ENCODE assay signal across 8 cellular contexts in genomic region chr10:94963901-94964300, GRCh38. TPM values are rescaled to one million over a fixed set of nuclear protein-coding genes. Genes with fewer than 3 reads are reported as not detected.
A peak's percentile ranks its signal among the peaks of the same experiment; 100 is the strongest.
DNase-seq lines count a peak whose midpoint lies in the region; ATAC-seq and TF ChIP-seq lines count a peak whose summit lies in the region.

No MANE protein-coding gene starts in this region.

- no peak overlapping the region for H3K27ac ChIP-seq in colonic mucosa

- no peaks in the 10 kb centered on the region for H3K36me3 ChIP-seq in colonic mucosa

- intact Hi-C loops in colonic mucosa (cut with DNase I) = loop anchor here (10.0 kb wide), 1 partner anchor 401 kb away; no protein-coding TSS in a partner anchor

- H3K4me3 ChIP-seq in colonic mucosa = no peak overlapping the region

- H3K4me1 ChIP-seq in colonic mucosa = no peaks in the 10 kb centered on the region

- DNase-seq in DMS 273 (lab: John Stamatoyannopoulos, UW; ENCODE audit: unreplicated experiment) (peak; percentile 36), DMS 273 treated with DMSO at 0.1 percent for 48 hours (lab: John Stamatoyannopoulos, UW) (no peak), NCI-H460 (ENCODE audit: extremely low read depth, low read depth) (peak; percentile 17), colonic mucosa (peak; percentile 16), myocyte (ENCODE audit: low read depth) (peak; percentile 42)

- H3K27me3 ChIP-seq in colonic mucosa = no peaks in the 10 kb centered on the region

- no peaks in the 10 kb centered on the region for H3K9me3 ChIP-seq in colonic mucosa

- TF ChIP-seq CTCF in colonic mucosa (IDR thresholded peaks at IDR 0.05) = peak; percentile 54

- H3K9ac ChIP-seq in colonic mucosa (ENCODE audit: low read depth in 2 of 2, low read length in 2 of 2) = no peak overlapping the region

- ATAC-seq in HG02852 (IDR thresholded peaks at IDR 0.05; ENCODE audit: unreplicated experiment) (peak; percentile 75), HG03571 (IDR thresholded peaks at IDR 0.05; ENCODE audit: unreplicated experiment) (no peak), HG03469 (IDR thresholded peaks at IDR 0.05; ENCODE audit: unreplicated experiment) (no peak)

RNA-seq across cellular contexts. Expression of gene CYP2C9, which starts 25.4 kb away (rescaled TPM):
- total RNA-seq in NCI-H460 (2014; rRNA removed; shearing (Covaris generic)) = not detected in 2 replicates
- polyA plus RNA-seq in NCI-H460 (2014; cell fraction: nucleus; rRNA removed) = not detected in 2 replicates
- total RNA-seq in colonic mucosa (1 to 10 TPM; 3.1 to 4.0 TPM), myocyte (not detected in 2 replicates)
- polyA plus RNA-seq in myocyte (2012) = not detected
